In the genomic region with DNA sequence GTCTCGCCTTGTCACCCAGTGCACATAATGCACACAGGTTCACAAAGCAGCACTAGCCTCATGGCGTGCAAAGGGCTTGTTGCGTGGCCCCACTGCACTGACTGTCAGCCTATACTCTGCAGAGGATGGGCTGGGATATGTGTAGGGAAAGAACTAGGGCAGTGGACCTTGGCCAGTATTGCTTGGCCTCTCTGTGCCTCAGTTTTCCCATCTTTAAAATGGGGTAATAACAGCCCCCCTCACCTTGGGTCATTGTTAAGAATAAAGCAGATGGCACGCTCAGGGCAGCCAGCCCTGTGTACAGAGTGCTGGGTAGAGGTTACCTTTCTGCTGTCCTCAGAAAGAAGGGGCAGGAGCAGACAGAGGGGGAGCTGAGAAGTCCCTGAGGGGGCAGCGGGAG, we compare ENCODE assay signal across 10 cellular contexts.
"Had no signal": no experiment of that assay in that cellular context is flagged by ENCODE, and none has a peak within 500 bp of the region (broad histone marks: within the 10 kb centered on the region; RNA-seq: fewer than 3 reads in every experiment).

No MANE protein-coding gene starts in this region.

- DNase-seq: GM23248, GOT3, H7, H9, HCEC 1CT, HFFc6 had no signal

- H3K4me3 ChIP-seq: GM23248, GM23338, HAP-1 had no signal

- H3K9ac ChIP-seq: GM23248 had no signal

- FAIRE-seq: H1, H54 had no signal

- H3K27ac ChIP-seq: GM23248 had no signal

- H3K4me1 ChIP-seq: HAP-1 had no signal

- H3K4me2 ChIP-seq: GM23338 had no signal

- H3K36me3 ChIP-seq: HAP-1 had no signal

- H2AFZ ChIP-seq: GM23248, GM23338 had no signal

- H3K9me3 ChIP-seq: HAP-1 had no signal

- ATAC-seq: GM23338 had no signal
